Comparison of ENCODE assay signal across 1 cellular context in the genomic region with DNA sequence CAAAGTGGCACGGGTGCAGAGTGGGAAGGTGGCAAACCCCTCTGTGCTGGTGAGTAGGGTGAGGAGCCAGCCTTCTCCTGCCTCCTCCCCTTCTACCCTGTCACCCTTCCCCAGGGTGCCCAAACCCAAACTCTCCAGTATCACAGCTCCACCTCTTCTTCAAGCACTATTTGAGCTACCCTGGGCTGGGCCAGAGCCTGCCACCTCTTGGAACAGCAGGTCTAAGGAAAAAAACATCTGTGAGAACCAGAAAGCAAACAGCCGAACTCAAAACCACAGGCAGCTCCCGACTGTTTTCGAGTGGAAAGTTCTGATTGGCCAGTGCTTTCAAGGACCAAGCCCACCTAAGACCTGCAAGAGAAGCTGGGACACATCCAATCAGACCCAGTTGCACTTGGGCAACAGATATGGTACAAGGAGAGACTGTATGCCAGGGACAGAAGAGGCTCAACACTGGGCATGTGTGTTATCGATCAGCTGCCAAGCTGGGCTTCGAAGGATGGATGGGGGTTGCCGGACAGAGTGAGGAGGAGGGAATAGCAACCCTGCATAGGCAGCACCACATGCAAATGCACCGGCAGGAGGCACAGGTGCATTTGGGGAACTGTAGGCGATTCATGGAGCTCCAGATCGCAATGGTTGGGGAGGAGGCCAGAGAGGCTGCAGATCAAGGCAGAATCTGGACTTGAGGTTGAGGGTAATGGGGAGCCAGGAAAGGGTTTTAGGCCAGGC.
TF ChIP-seq lines count a peak whose summit lies in the region.

No MANE protein-coding gene starts in this region.

TF ChIP-seq in GM23338, 12 proteins besides CTCF, POLR2A, EP300 and RAD21 (continued from another document):
- TF ChIP-seq REST (IDR thresholded peaks at IDR 0.05; ENCODE audit: unreplicated experiment), result no peak
- no peak for TF ChIP-seq ZNF114 (CRISPR knock-in tag; IDR thresholded peaks at IDR 0.05)
- TF ChIP-seq CREB1 (CRISPR knock-in tag; IDR thresholded peaks at IDR 0.05; ENCODE audit: low read depth), result no peak
- TF ChIP-seq, protein P1, sequence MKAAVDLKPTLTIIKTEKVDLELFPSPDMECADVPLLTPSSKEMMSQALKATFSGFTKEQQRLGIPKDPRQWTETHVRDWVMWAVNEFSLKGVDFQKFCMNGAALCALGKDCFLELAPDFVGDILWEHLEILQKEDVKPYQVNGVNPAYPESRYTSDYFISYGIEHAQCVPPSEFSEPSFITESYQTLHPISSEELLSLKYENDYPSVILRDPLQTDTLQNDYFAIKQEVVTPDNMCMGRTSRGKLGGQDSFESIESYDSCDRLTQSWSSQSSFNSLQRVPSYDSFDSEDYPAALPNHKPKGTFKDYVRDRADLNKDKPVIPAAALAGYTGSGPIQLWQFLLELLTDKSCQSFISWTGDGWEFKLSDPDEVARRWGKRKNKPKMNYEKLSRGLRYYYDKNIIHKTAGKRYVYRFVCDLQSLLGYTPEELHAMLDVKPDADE (IDR thresholded peaks at IDR 0.05), result no peak
- TF ChIP-seq EZH2 (IDR thresholded peaks at IDR 0.05; ENCODE audit: low read depth, unreplicated experiment), result no peak
- no peak for TF ChIP-seq ZNF331 (CRISPR knock-in tag; IDR thresholded peaks at IDR 0.05; ENCODE audit: low read depth)
